ENCODE assay signal across 1 cellular context in the genomic region with DNA sequence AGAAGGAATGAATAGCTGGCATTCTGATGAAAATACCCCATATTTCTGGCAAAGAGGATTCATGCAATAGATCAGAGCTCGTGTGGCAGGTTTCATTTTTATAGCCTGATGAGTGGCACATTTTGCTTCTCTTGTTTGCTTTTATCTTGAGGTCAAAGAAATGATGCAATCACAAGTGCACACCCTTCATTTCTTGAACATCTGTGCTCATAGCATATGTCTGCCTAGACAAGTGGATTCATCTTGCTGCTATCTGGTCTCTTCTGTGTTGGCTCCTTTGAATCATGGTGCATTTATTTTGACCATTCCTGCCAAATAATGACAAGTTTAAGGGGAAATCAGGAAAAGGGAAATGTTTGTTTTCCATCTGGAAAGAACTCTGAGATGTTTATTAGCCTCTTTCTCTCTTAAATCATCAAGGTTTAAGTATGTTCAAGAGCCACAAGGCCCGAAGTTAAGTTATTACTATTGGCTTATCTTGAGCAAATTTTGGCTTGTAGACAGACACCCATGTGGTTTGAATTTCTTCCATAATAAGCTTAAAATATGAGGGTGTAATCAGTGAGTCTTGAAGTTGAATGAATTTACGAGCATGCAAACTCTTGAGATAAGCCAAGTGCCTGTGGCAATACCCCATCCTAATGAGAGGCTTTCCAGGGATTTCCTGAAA.
TF ChIP-seq lines count a peak whose summit lies in the region.

No MANE protein-coding gene starts in this region.

TF ChIP-seq in HCT116, 20 proteins besides CTCF, POLR2A, EP300 and RAD21 (continued from another document):
- no peak for TF ChIP-seq SIN3A (IDR thresholded peaks at IDR 0.05; ENCODE audit: low read depth)
- no peak for TF ChIP-seq ZFX (IDR thresholded peaks at IDR 0.05)
- TF ChIP-seq ELF1 (IDR thresholded peaks at IDR 0.05; ENCODE audit: borderline replicate concordance, low read depth): no peak
- TF ChIP-seq, protein P1, sequence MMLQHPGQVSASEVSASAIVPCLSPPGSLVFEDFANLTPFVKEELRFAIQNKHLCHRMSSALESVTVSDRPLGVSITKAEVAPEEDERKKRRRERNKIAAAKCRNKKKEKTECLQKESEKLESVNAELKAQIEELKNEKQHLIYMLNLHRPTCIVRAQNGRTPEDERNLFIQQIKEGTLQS (IDR thresholded peaks at IDR 0.05): peak; percentile 73
- no peak for TF ChIP-seq SRF (IDR thresholded peaks at IDR 0.05; ENCODE audit: low read depth)
- no peak for TF ChIP-seq JUND (IDR thresholded peaks at IDR 0.05)
- TF ChIP-seq EGR1 (IDR thresholded peaks at IDR 0.05; ENCODE audit: low read depth): no peak
- TF ChIP-seq, protein P2, sequence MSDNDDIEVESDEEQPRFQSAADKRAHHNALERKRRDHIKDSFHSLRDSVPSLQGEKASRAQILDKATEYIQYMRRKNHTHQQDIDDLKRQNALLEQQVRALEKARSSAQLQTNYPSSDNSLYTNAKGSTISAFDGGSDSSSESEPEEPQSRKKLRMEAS (IDR thresholded peaks at IDR 0.05): peak; percentile 46
- no peak for TF ChIP-seq ZNF274 (IDR thresholded peaks at IDR 0.05; ENCODE audit: low read depth, low read length)
- no peak for TF ChIP-seq YY1 (IDR thresholded peaks at IDR 0.05; ENCODE audit: extremely low read depth, insufficient replicate concordance, low read depth, low read length)
